ENCODE assay signal across 14 cellular contexts in the genomic region with DNA sequence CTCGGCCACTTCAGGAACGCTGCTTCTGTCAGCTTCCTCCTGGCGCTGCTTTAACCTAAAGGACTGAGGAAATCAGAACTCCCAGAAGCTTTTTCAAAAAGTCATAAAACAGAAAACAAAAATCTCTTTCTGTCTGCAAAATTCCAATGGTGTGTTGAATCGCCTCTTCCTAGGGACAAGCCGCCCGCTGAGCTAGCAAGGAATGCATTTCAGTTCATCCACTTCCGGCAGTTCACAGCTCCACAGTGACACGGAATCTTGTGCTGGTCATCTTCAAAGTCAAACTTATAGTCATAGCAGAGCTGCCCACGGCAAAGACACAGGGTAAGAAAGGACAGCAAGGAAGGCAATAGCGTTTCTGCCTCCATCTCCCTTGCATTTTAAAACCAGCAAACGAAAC.
DNase-seq lines count a peak whose midpoint lies in the region; ATAC-seq and TF ChIP-seq lines count a peak whose summit lies in the region.
"Had no signal": no experiment of that assay in that cellular context is flagged by ENCODE, and none has a peak within 500 bp of the region (broad histone marks: within the 10 kb centered on the region; RNA-seq: fewer than 3 reads in every experiment).

No MANE protein-coding gene starts in this region.

- peak overlapping the region in 5 of 8 donors; percentile 29 to 89 (median 61) for H3K27ac Mint-ChIP-seq in CD8-positive, alpha-beta memory T cell
- H3K27ac Mint-ChIP-seq: progenitor cell of endocrine pancreas had no signal

- peak overlapping the region; percentile 19 for H2BK120ac ChIP-seq in trophoblast cell (ENCODE audit: insufficient read depth, low read length, poor library complexity)

- peak overlapping the region; percentile 75 for H2BK5ac ChIP-seq in trophoblast cell (ENCODE audit: low read depth, low read length, poor library complexity)

- CTCF ChIA-PET in CD8-positive, alpha-beta memory T cell (lab: Charles Lee): no interaction called here

- H3K27ac ChIP-seq in CD8-positive, alpha-beta memory T cell (ENCODE audit: low read depth, low read length): no peak overlapping the region
- H3K27ac ChIP-seq in angular gyrus (ENCODE audit: low read depth, low read length) (peak overlapping the region; percentile 8), heart left ventricle (peak overlapping the region in 10 of 12 donors; percentile 2 to 57 (median 20)), trophoblast cell (ENCODE audit: low read depth, low read length) (peak overlapping the region; percentile 96)

- no peak for TF ChIP-seq POLR2A in heart left ventricle (IDR thresholded peaks at IDR 0.05)

- peaks cover 22% of the 10 kb centered on the region for H3K36me3 ChIP-seq in CD8-positive, alpha-beta memory T cell (ENCODE audit: insufficient read depth, low read length)
- H3K36me3 ChIP-seq in heart left ventricle (peaks cover 2 to 91% (median 58%) of the 10 kb centered on the region in 9 donors), trophoblast cell (ENCODE audit: control insufficient read depth in 1 of 2, insufficient read depth in 2 of 2, low read length in 2 of 2) (peaks cover 34 to 46% of the 10 kb centered on the region in 2 experiments)

- H4K8ac ChIP-seq in trophoblast cell (ENCODE audit: low read depth, low read length): no peak overlapping the region

- H3K27me3 Mint-ChIP-seq in CD8-positive, alpha-beta memory T cell: no peaks in the 10 kb centered on the region
- H3K27me3 Mint-ChIP-seq: progenitor cell of endocrine pancreas had no signal

- H3K36me3 Mint-ChIP-seq in CD8-positive, alpha-beta memory T cell: peaks cover 6 to 77% (median 17%) of the 10 kb centered on the region in 3 donors

- H3K14ac ChIP-seq in trophoblast cell (ENCODE audit: low read length): no peak overlapping the region

- peaks cover 3% of the 10 kb centered on the region in 3 donors for H3K4me1 Mint-ChIP-seq in CD8-positive, alpha-beta memory T cell

- H3K9ac ChIP-seq in trophoblast cell (ENCODE audit: low read length): no peak overlapping the region

- H4K12ac ChIP-seq in trophoblast cell (ENCODE audit: low read depth, low read length): no peak overlapping the region

- no peak overlapping the region for H2AFZ ChIP-seq in trophoblast cell (ENCODE audit: insufficient read depth, low read length, poor library complexity)

- no peak overlapping the region for H3K4me3 ChIP-seq in CD8-positive, alpha-beta memory T cell (ENCODE audit: low read length)
- peak overlapping the region in 2 of 12 donors; percentile 3 to 20 for H3K4me3 ChIP-seq in heart left ventricle
- H3K4me3 ChIP-seq in trophoblast cell (ENCODE audit: low read depth, low read length): no peak overlapping the region
- H3K4me3 ChIP-seq: GM12878, K562 had no signal

- H3K9me3 ChIP-seq in CD8-positive, alpha-beta memory T cell (ENCODE audit: low read length): no peaks in the 10 kb centered on the region
- H3K9me3 ChIP-seq in heart left ventricle (no peaks in the 10 kb centered on the region), trophoblast cell (ENCODE audit: insufficient read depth, low read depth, low read length) (peaks cover 4% of the 10 kb centered on the region)

- no peaks in the 10 kb centered on the region for H3K9me3 Mint-ChIP-seq in CD8-positive, alpha-beta memory T cell

- POLR2A ChIA-PET in CD8-positive, alpha-beta memory T cell (lab: Charles Lee): no interaction called here

- intact Hi-C loops in heart left ventricle (cut with DNase I): no loop called here

- no peaks in the 10 kb centered on the region for H3K4me1 ChIP-seq in CD8-positive, alpha-beta memory T cell (ENCODE audit: insufficient read depth, low read length)
- H3K4me1 ChIP-seq in heart left ventricle (peaks cover 0 to 23% (median 4%) of the 10 kb centered on the region in 12 donors), trophoblast cell (ENCODE audit: control insufficient read depth in 1 of 2, insufficient read depth in 2 of 2, low read length in 2 of 2) (peaks cover 13 to 15% of the 10 kb centered on the region in 2 experiments)

- no peak overlapping the region for H3K4me3 Mint-ChIP-seq in CD8-positive, alpha-beta memory T cell

- no peak overlapping the region for H3K23ac ChIP-seq in trophoblast cell (ENCODE audit: low read length)

- TF ChIP-seq CTCF in heart left ventricle (IDR thresholded peaks at IDR 0.05) (no peak), omental fat pad (IDR thresholded peaks at IDR 0.05) (no peak)

- peaks cover 5% of the 10 kb centered on the region for H3K79me1 ChIP-seq in trophoblast cell (ENCODE audit: low read length)

- 36 to 44% (median 42%) methylated on average over 11 of the region's 11 CpGs for WGBS in heart left ventricle, 4 donors
- WGBS in trophoblast cell (ENCODE audit: extremely low coverage, insufficient coverage, insufficient read length): no CpG with 5 or more reads among the region's 11 CpGs

- H4K91ac ChIP-seq in trophoblast cell (ENCODE audit: low read depth, low read length): no peak overlapping the region

- H2BK12ac ChIP-seq in trophoblast cell (ENCODE audit: low read length): no peak overlapping the region

- ATAC-seq in heart left ventricle (peak in 3 of 4 donors; percentile 62 to 69 (median 68)), GM18861 (IDR thresholded peaks at IDR 0.05; ENCODE audit: unreplicated experiment) (no peak), HG02763 (IDR thresholded peaks at IDR 0.05; ENCODE audit: unreplicated experiment) (no peak), omental fat pad (ENCODE audit: low FRiP score) (no peak)
- ATAC-seq: GM12878, K562 had no signal

- H3K4ac ChIP-seq in trophoblast cell (ENCODE audit: low read depth, low read length): no peak overlapping the region

- no peaks in the 10 kb centered on the region for H3K79me2 ChIP-seq in trophoblast cell (ENCODE audit: control insufficient read depth, insufficient read depth, low read length, poor library complexity)

- H3K18ac ChIP-seq in trophoblast cell (ENCODE audit: low read length): no peak overlapping the region

- no peaks in the 10 kb centered on the region for H3K27me3 ChIP-seq in CD8-positive, alpha-beta memory T cell (ENCODE audit: insufficient read depth, low read length, poor library complexity, severe bottlenecking)
- H3K27me3 ChIP-seq in heart left ventricle (no peaks in the 10 kb centered on the region), trophoblast cell (ENCODE audit: insufficient read depth, low read length) (no peaks in the 10 kb centered on the region)

- no peak for DNase-seq in CD8-positive, alpha-beta memory T cell
- no peak for DNase-seq in heart left ventricle
- peak; percentile 28 to 43 for DNase-seq in trophoblast cell
- DNase-seq in omental fat pad (ENCODE audit: low spot score): no peak
- no peak for DNase-seq in Ammon's horn (ENCODE audit: low spot score)
- DNase-seq: activated CD8-positive, alpha-beta memory T cell treated with anti-CD3 and anti-CD28 coated beads for 24 hours; NCI-H226; SIG-M5 had no signal

- peak overlapping the region; percentile 45 for H3K4me2 ChIP-seq in trophoblast cell (ENCODE audit: low read length)

- H2AK5ac ChIP-seq in trophoblast cell (ENCODE audit: low read length): no peak overlapping the region

Comparison
In these comparisons a context has a peak if more than half of its experiments do, and no peak if none do; other contexts are left out.
1. DNase-seq: peak in trophoblast cell (2 of 2); none in CD8-positive, alpha-beta memory T cell (0 of 5), heart left ventricle (0 of 5), omental fat pad (single experiment) and Ammon's horn (single experiment).
2. ATAC-seq: peak in heart left ventricle (3 of 4); none in GM18861 (single experiment), HG02763 (single experiment) and omental fat pad (single experiment).